Comparison of ENCODE assay signal across 1 cellular context in genomic region chr19:41998246-41999020, GRCh38.
TF ChIP-seq lines count a peak whose summit lies in the region.

No MANE protein-coding gene starts in this region.

TF ChIP-seq in K562, 482 proteins besides CTCF, POLR2A, EP300 and RAD21 (continued from another document):
- TF ChIP-seq NKRF (IDR thresholded peaks at IDR 0.05; ENCODE audit: borderline replicate concordance) (no peak), TCF3 (CRISPR knock-in tag; IDR thresholded peaks at IDR 0.05) (no peak), ZNF79 (CRISPR knock-in tag; IDR thresholded peaks at IDR 0.05; ENCODE audit: low read depth) (no peak), ZNF551 (CRISPR knock-in tag; IDR thresholded peaks at IDR 0.05) (no peak), MLLT1 (IDR thresholded peaks at IDR 0.05) (no peak), BHLHE40 (IDR thresholded peaks at IDR 0.05; ENCODE audit: low read length) (no peak), LCOR (CRISPR knock-in tag; IDR thresholded peaks at IDR 0.05) (no peak), E2F1 (CRISPR knock-in tag; IDR thresholded peaks at IDR 0.05) (no peak), NFE2L1 (tag; IDR thresholded peaks at IDR 0.05; ENCODE audit: borderline replicate concordance, low read depth) (no peak), ARNT (IDR thresholded peaks at IDR 0.05) (no peak), PURB (CRISPR knock-in tag; IDR thresholded peaks at IDR 0.05; ENCODE audit: low read depth) (no peak)
